8 cellular contexts compared by ENCODE assay signal in genomic region chr17:75632863-75633483, GRCh38. TPM values are rescaled to one million over a fixed set of nuclear protein-coding genes. Genes with fewer than 3 reads are reported as not detected.
DNase-seq lines count a peak whose midpoint lies in the region; ATAC-seq, FAIRE-seq and TF ChIP-seq lines count a peak whose summit lies in the region.

Gene SMIM5, plus strand, starts transcription at chr17:75633434. Its CDS starts 6,768 bp downstream, at chr17:75640202.

- no peak for TF ChIP-seq POLR2A in stomach (IDR thresholded peaks at IDR 0.05)

- no peaks in the 10 kb centered on the region for H3K9me3 Mint-ChIP-seq in activated naive CD4-positive, alpha-beta T cell treated with anti-CD3 and anti-CD28 coated beads for 36 hours

- peaks cover 10% of the 10 kb centered on the region for H3K4me1 Mint-ChIP-seq in activated naive CD4-positive, alpha-beta T cell treated with anti-CD3 and anti-CD28 coated beads for 36 hours (ENCODE audit: low read depth)

- no peak within 1 kb of the TSS for H3K4me3 Mint-ChIP-seq in activated naive CD4-positive, alpha-beta T cell treated with anti-CD3 and anti-CD28 coated beads for 36 hours

- H3K27me3 Mint-ChIP-seq in activated naive CD4-positive, alpha-beta T cell treated with anti-CD3 and anti-CD28 coated beads for 36 hours (ENCODE audit: low read depth): no peaks in the 10 kb centered on the region

- no peak for ATAC-seq in GM21576 (IDR thresholded peaks at IDR 0.05; ENCODE audit: unreplicated experiment)

- DNase-seq in GDM1 (lab: John Stamatoyannopoulos, UW): peak; percentile 62
- peak; percentile 98 for DNase-seq in HuH-7.5 (ENCODE audit: low spot score)
- peak; percentile 73 for DNase-seq in SK-N-DZ (ENCODE audit: low spot score)
- peak; percentile 88 for DNase-seq in activated naive CD4-positive, alpha-beta T cell treated with anti-CD3 and anti-CD28 coated beads for 36 hours
- DNase-seq in frontal cortex (ENCODE audit: low spot score in 2 of 2): peak; percentile 92 to 97
- DNase-seq in stomach: peak; percentile 89

- H3K36me3 Mint-ChIP-seq in activated naive CD4-positive, alpha-beta T cell treated with anti-CD3 and anti-CD28 coated beads for 36 hours (ENCODE audit: low read depth): no peaks in the 10 kb centered on the region

- H3K27ac Mint-ChIP-seq in activated naive CD4-positive, alpha-beta T cell treated with anti-CD3 and anti-CD28 coated beads for 36 hours: no peak within 1 kb of the TSS

- no peak within 1 kb of the TSS for H3K4me3 ChIP-seq in neutrophil (ENCODE audit: low read depth in 1 of 2, low read length in 1 of 2)
- peak within 1 kb of the TSS; percentile 24 to 44 (median 34) for H3K4me3 ChIP-seq in stomach

- WGBS in stomach, 5 donors: 8 to 16% (median 10%) methylated on average over 14 to 19 of the region's 19 CpGs

- H3K4me1 ChIP-seq in neutrophil (ENCODE audit: control insufficient read depth in 1 of 2, insufficient read depth in 1 of 2, low read depth in 1 of 2, low read length in 1 of 2): peaks cover 4 to 13% of the 10 kb centered on the region in 2 experiments
- peaks cover 45 to 56% (median 54%) of the 10 kb centered on the region in 4 donors for H3K4me1 ChIP-seq in stomach

- intact Hi-C loops in activated naive CD4-positive, alpha-beta T cell treated with anti-CD3 and anti-CD28 coated beads for 36 hours (cut with micrococcal nuclease): loop anchor here (1.0 to 2.0 kb wide), 2 partner anchors 115 to 206 kb away; no protein-coding TSS in a partner anchor
- intact Hi-C loops in stomach (cut with DNase I; ENCODE audit: low total_unique reads): loop anchor here (5.0 kb wide), 1 partner anchor 114 kb away; no protein-coding TSS in a partner anchor

- CTCF ChIA-PET in activated naive CD4-positive, alpha-beta T cell treated with anti-CD3 and anti-CD28 coated beads for 36 hours (lab: Charles Lee): interaction anchor here (0.6 to 7.0 kb wide), 51 partner anchors 9 to 404 kb away, joined by 3 to 166 read pairs (median 5); partner anchors contain the start of genes RECQL5, SAP30BP and TMEM94

- H3K27me3 ChIP-seq in neutrophil (peaks cover 11% of the 10 kb centered on the region), stomach (no peaks in the 10 kb centered on the region)

- H3K27ac ChIP-seq in neutrophil: no peak within 1 kb of the TSS
- peak within 1 kb of the TSS; percentile 87 to 96 (median 89) for H3K27ac ChIP-seq in stomach

- no peak for TF ChIP-seq EP300 in stomach (IDR thresholded peaks at IDR 0.05)

- TF ChIP-seq CTCF in neutrophil (IDR thresholded peaks at IDR 0.05): peak; percentile 86
- peak in 5 of 7 experiments; percentile 79 to 98 (median 92) for TF ChIP-seq CTCF in stomach (IDR thresholded peaks at IDR 0.05)

- FAIRE-seq in frontal cortex (lab: Jason Lieb, UNC): peak; percentile 33

- H3K9me3 ChIP-seq in neutrophil (no peaks in the 10 kb centered on the region), stomach (no peaks in the 10 kb centered on the region)

- H3K36me3 ChIP-seq in neutrophil: peaks cover 27% of the 10 kb centered on the region
- peaks cover 4 to 45% (median 35%) of the 10 kb centered on the region in 4 donors for H3K36me3 ChIP-seq in stomach

RNA-seq across cellular contexts. Expression of gene SMIM5, which starts in this region (rescaled TPM):
- not detected in 2 replicates for polyA plus RNA-seq in SK-N-DZ (2014; cell fraction: cytosol; rRNA removed)
- 0.14 TPM in 1 of 2 replicates, not detected in the other for polyA plus RNA-seq in SK-N-DZ (2014; cell fraction: nucleus; rRNA removed)
- not detected for total RNA-seq in activated naive CD4-positive, alpha-beta T cell treated with anti-CD3 and anti-CD28 coated beads for 36 hours
- total RNA-seq in frontal cortex (under 0.01 TPM), stomach (10 to 100 TPM in 1 of 5 donors, 1 to 10 TPM in 1, under 1 TPM in 1, not detected in 2; 0.58 to 12.7 (median 3.6) TPM)
- polyA plus RNA-seq in stomach: 10 to 100 TPM in 1 of 3 donors, 1 to 10 TPM in 2; 5.9 to 29.5 (median 10.0) TPM

Comparison
In these comparisons a context has a peak if more than half of its experiments do, and no peak if none do; other contexts are left out.
1. Peak in DNase-seq in activated naive CD4-positive, alpha-beta T cell treated with anti-CD3 and anti-CD28 coated beads for 36 hours; RNA of the gene not detected or under 1 TPM.
2. Peak in DNase-seq in frontal cortex; RNA of the gene not detected or under 1 TPM.
3. H3K4me3 ChIP-seq: peak in stomach (4 of 4); none in neutrophil (0 of 2).
4. Peak in every context shown above with its lines, with median percentiles within 50 percentile points of each other: DNase-seq.